1 cellular context compared by ENCODE assay signal in the genomic region with DNA sequence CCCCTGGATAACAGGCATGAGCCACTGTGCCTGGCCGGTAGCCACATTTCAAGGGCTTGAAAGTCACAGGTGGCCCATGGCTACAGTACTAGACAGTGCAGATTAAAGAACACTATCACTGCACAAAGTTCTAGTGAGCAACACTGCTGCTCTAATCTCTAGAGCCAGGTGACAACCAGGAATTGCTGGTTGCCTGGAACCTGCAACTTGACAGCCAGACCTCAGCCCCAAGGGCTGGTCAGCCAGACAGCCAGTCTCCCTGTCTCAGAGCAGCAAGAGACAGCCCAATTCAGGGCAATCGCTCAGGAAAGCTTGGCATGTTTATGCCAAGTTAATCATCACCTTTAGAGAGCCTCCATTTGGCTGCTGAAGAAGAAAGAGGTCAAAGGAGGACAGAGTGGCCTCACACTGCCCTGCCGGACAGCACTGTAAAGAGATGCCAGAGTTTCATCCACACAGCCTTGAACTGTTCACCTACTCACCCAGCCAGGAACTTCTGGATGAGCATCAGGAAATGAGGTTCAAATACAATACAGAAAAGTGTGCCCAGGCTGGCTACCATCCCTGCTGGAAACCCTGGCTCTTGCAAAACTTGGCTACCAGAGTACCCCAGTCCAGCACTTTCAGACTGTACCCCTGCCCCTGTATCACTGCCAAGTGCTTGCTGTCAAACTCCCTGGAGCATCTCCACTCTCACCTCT.
TF ChIP-seq lines count a peak whose summit lies in the region.

No MANE protein-coding gene starts in this region.

TF ChIP-seq in K562, 482 proteins besides CTCF, POLR2A, EP300 and RAD21:
- TF ChIP-seq, protein P1, sequence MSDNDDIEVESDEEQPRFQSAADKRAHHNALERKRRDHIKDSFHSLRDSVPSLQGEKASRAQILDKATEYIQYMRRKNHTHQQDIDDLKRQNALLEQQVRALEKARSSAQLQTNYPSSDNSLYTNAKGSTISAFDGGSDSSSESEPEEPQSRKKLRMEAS (CRISPR knock-in tag; IDR thresholded peaks at IDR 0.05) = peak; percentile 7; the same call in 1 of the 2 replicates
- TF ChIP-seq MTA2 (IDR thresholded peaks at IDR 0.05; ENCODE audit: low read depth) (0 out of 2 replicates have a peak, but pooled peaks have one; percentile 25), ZNF586 (CRISPR knock-in tag; conservative IDR thresholded peaks at IDR 0.05) (no peak), JUND (IDR thresholded peaks at IDR 0.05; ENCODE audit: borderline replicate concordance, low read depth, low read length) (0 out of 2 replicates have a peak, but pooled peaks have one; percentile 12), JUND (tag; IDR thresholded peaks at IDR 0.05; ENCODE audit: borderline replicate concordance, low read depth, low read length) (no peak), ARNT (IDR thresholded peaks at IDR 0.05) (0 out of 4 replicates have a peak, but pooled peaks of 1 of the 2 experiments have one; percentile 21), SMARCA4 (IDR thresholded peaks at IDR 0.05) (peak; percentile 43; the same call in 1 of the 2 replicates), CBFA2T3 (IDR thresholded peaks at IDR 0.05) (peak; percentile 92), TAL1 (IDR thresholded peaks at IDR 0.05) (peak; percentile 74), ZFP1 (CRISPR knock-in tag; IDR thresholded peaks at IDR 0.05) (no peak), FOXP1 (CRISPR knock-in tag; IDR thresholded peaks at IDR 0.05) (no peak), NFIC (IDR thresholded peaks at IDR 0.05) (peak; percentile 80), FOXA3 (CRISPR knock-in tag; conservative IDR thresholded peaks at IDR 0.05 in 1 of 2, IDR thresholded peaks at IDR 0.05 in 1 of 2) (0 out of 4 replicates have a peak, but pooled peaks of 1 of the 2 experiments have one; percentile 21), ZNF165 (CRISPR knock-in tag; IDR thresholded peaks at IDR 0.05; ENCODE audit: borderline replicate concordance) (no peak), DMBX1 (CRISPR knock-in tag; IDR thresholded peaks at IDR 0.05; ENCODE audit: borderline replicate concordance) (peak; percentile 39; the same call in 1 of the 2 replicates), CBFA2T2 (conservative IDR thresholded peaks at IDR 0.05) (peak; percentile 85), TEAD4 (IDR thresholded peaks at IDR 0.05; ENCODE audit: low read length) (peak; percentile 83), TEAD4 (CRISPR knock-in tag; IDR thresholded peaks at IDR 0.05; ENCODE audit: borderline replicate concordance) (no peak), CXXC5 (CRISPR knock-in tag; IDR thresholded peaks at IDR 0.05) (peak; percentile 29; the same call in 1 of the 2 replicates), SOX6 (IDR thresholded peaks at IDR 0.05) (peak; percentile 40), TRIM24 (IDR thresholded peaks at IDR 0.05) (peak; percentile 14 to 36; a peak in 1 of 4 replicates), TRIM28 (IDR thresholded peaks at IDR 0.05) (no peak), SMAD4 (CRISPR knock-in tag; conservative IDR thresholded peaks at IDR 0.05) (peak; percentile 86), DPF2 (IDR thresholded peaks at IDR 0.05) (0 out of 2 replicates have a peak, but pooled peaks have one; percentile 39), POLR2AphosphoS5 (IDR thresholded peaks at IDR 0.05; ENCODE audit: control insufficient read depth, insufficient read depth, low read depth, low read length) (peak; percentile 64), TOE1 (IDR thresholded peaks at IDR 0.05; ENCODE audit: borderline replicate concordance) (no peak), TOE1 (CRISPR knock-in tag; IDR thresholded peaks at IDR 0.05; ENCODE audit: borderline replicate concordance, low read depth) (no peak), CBX2 (IDR thresholded peaks at IDR 0.05; ENCODE audit: insufficient read depth, low read length, poor library complexity, severe bottlenecking) (no peak), RCOR1 (IDR thresholded peaks at IDR 0.05; ENCODE audit: borderline replicate concordance in 1 of 2, low read depth in 2 of 2, low read length in 2 of 2) (0 out of 4 replicates have a peak, but pooled peaks of 1 of the 2 experiments have one; percentile 32), STAT5A (IDR thresholded peaks at IDR 0.05; ENCODE audit: borderline replicate concordance, low read length) (peak; percentile 55), CEBPG (CRISPR knock-in tag; IDR thresholded peaks at IDR 0.05) (peak; percentile 28; the same call in 1 of the 2 replicates), CEBPG (tag; conservative IDR thresholded peaks at IDR 0.05 in 1 of 2, IDR thresholded peaks at IDR 0.05 in 1 of 2) (no peak), MAFK (IDR thresholded peaks at IDR 0.05; ENCODE audit: low read length) (no peak), TCF3 (CRISPR knock-in tag; IDR thresholded peaks at IDR 0.05) (peak; percentile 88), ARID1B (IDR thresholded peaks at IDR 0.05) (peak; percentile 76), WHSC1 (IDR thresholded peaks at IDR 0.05; ENCODE audit: low read length) (peak; percentile 12)
- TF ChIP-seq, protein P2, sequence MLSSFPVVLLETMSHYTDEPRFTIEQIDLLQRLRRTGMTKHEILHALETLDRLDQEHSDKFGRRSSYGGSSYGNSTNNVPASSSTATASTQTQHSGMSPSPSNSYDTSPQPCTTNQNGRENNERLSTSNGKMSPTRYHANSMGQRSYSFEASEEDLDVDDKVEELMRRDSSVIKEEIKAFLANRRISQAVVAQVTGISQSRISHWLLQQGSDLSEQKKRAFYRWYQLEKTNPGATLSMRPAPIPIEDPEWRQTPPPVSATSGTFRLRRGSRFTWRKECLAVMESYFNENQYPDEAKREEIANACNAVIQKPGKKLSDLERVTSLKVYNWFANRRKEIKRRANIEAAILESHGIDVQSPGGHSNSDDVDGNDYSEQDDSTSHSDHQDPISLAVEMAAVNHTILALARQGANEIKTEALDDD (IDR thresholded peaks at IDR 0.05) = peak; percentile 86
- TF ChIP-seq, protein P3, sequence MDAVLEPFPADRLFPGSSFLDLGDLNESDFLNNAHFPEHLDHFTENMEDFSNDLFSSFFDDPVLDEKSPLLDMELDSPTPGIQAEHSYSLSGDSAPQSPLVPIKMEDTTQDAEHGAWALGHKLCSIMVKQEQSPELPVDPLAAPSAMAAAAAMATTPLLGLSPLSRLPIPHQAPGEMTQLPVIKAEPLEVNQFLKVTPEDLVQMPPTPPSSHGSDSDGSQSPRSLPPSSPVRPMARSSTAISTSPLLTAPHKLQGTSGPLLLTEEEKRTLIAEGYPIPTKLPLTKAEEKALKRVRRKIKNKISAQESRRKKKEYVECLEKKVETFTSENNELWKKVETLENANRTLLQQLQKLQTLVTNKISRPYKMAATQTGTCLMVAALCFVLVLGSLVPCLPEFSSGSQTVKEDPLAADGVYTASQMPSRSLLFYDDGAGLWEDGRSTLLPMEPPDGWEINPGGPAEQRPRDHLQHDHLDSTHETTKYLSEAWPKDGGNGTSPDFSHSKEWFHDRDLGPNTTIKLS (IDR thresholded peaks at IDR 0.05; ENCODE audit: borderline replicate concordance, low read depth) = peak; percentile 50; the same call in 1 of the 2 replicates
- TF ChIP-seq, protein P4, sequence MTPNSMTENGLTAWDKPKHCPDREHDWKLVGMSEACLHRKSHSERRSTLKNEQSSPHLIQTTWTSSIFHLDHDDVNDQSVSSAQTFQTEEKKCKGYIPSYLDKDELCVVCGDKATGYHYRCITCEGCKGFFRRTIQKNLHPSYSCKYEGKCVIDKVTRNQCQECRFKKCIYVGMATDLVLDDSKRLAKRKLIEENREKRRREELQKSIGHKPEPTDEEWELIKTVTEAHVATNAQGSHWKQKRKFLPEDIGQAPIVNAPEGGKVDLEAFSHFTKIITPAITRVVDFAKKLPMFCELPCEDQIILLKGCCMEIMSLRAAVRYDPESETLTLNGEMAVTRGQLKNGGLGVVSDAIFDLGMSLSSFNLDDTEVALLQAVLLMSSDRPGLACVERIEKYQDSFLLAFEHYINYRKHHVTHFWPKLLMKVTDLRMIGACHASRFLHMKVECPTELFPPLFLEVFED (CRISPR knock-in tag; conservative IDR thresholded peaks at IDR 0.05) = no peak
- TF ChIP-seq, protein P5, sequence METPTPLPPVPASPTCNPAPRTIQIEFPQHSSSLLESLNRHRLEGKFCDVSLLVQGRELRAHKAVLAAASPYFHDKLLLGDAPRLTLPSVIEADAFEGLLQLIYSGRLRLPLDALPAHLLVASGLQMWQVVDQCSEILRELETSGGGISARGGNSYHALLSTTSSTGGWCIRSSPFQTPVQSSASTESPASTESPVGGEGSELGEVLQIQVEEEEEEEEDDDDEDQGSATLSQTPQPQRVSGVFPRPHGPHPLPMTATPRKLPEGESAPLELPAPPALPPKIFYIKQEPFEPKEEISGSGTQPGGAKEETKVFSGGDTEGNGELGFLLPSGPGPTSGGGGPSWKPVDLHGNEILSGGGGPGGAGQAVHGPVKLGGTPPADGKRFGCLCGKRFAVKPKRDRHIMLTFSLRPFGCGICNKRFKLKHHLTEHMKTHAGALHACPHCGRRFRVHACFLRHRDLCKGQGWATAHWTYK (CRISPR knock-in tag; IDR thresholded peaks at IDR 0.05) = peak; percentile 27; the same call in 1 of the 2 replicates
- TF ChIP-seq, protein P6, sequence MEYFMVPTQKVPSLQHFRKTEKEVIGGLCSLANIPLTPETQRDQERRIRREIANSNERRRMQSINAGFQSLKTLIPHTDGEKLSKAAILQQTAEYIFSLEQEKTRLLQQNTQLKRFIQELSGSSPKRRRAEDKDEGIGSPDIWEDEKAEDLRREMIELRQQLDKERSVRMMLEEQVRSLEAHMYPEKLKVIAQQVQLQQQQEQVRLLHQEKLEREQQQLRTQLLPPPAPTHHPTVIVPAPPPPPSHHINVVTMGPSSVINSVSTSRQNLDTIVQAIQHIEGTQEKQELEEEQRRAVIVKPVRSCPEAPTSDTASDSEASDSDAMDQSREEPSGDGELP (CRISPR knock-in tag; IDR thresholded peaks at IDR 0.05; ENCODE audit: borderline replicate concordance) = peak; percentile 46; the same call in 1 of the 2 replicates
TF ChIP-seq in K562: peak in this region for 28.
